30 cellular contexts compared by ENCODE assay signal in the genomic region with DNA sequence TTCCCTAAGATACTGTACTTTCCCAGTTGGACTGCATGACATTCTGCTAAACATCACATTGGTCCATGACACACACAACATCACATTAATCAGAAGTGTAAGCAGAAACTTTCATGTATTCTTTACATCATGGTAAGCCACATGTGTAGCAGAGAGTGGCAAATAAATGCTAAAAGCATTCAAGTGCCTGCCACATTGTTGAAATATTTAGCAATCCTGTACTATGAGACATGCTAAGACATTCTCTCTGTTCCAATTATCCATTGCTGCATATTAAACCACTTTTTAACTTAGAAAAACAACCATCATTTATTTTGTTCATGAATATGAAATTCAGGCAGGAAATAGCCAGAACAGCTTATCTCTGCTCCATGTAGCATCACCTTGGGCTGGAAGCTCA.
A peak's percentile ranks its signal among the peaks of the same experiment; 100 is the strongest.
DNase-seq lines count a peak whose midpoint lies in the region; ATAC-seq and TF ChIP-seq lines count a peak whose summit lies in the region.
"Had no signal": no experiment of that assay in that cellular context is flagged by ENCODE, and none has a peak within 500 bp of the region (broad histone marks: within the 10 kb centered on the region; RNA-seq: fewer than 3 reads in every experiment).

No MANE protein-coding gene starts in this region.

- no peak overlapping the region for H3K27ac ChIP-seq in IMR-90 (ENCODE audit: insufficient read depth, low read length)
- H3K27ac ChIP-seq in trophoblast cell (ENCODE audit: low read depth, low read length) = no peak overlapping the region
- H3K27ac ChIP-seq in right lobe of liver = no peak overlapping the region
- H3K27ac ChIP-seq: BLaER1 treated with 17β-estradiol and CSF1 and Interleukin-3, amounts not matched to agents 10 nM and 100 nM; epithelial cell of prostate; RWPE1; spleen; thoracic aorta; vagina had no signal

- H3K56ac ChIP-seq in IMR-90 (ENCODE audit: extremely low read depth, insufficient read depth, low read length) = no peak overlapping the region

- H3K9ac ChIP-seq in IMR-90 (ENCODE audit: low read depth, low read length) = no peak overlapping the region
- H3K9ac ChIP-seq in trophoblast cell (ENCODE audit: low read length) = peak overlapping the region; percentile 56
- H3K9ac ChIP-seq: BLaER1 treated with 17β-estradiol and CSF1 and Interleukin-3, amounts not matched to agents 10 nM and 100 nM had no signal

- intact Hi-C loops in IMR-90 (cut with micrococcal nuclease) (no loop called here), right lobe of liver (cut with DNase I) (no loop called here)

- DNase-seq in BJ (ENCODE audit: low read depth) (peak; percentile 7), IMR-90 (peak; percentile 28), fibroblast of gingiva (ENCODE audit: low read depth) (peak; percentile 12), trophoblast cell (peak in 1 of 2 donors; percentile 41), GM19238 (ENCODE audit: insufficient read length, low spot score) (no peak), right lobe of liver (no peak), SW480 (ENCODE audit: low spot score) (no peak), HuH-7.5 (ENCODE audit: low spot score) (no peak)
- DNase-seq: activated B cell treated with CpG ODN at 0.5 μM for 24 hours; activated CD4-positive, alpha-beta T cell treated with anti-CD3 and anti-CD28 coated beads, Interleukin-2, amount 50 U/mL, for 1 hour; activated effector memory CD4-positive, alpha-beta T cell treated with anti-CD3 and anti-CD28 coated beads, Interleukin-2, amount 50 U/mL, for 16 hours; activated T-cell treated with anti-CD3 and anti-CD28 coated beads, Interleukin-2, amount 50 U/mL, for 1 hour; aorta; caudate nucleus; cortex of kidney; effector memory CD4-positive, alpha-beta T cell; foreskin melanocyte; NCI-H146; NCI-H2107; NCI-H446 treated with DMSO at 0.1 percent for 48 hours; NCI-H82; spleen; stimulated activated CD8-positive, alpha-beta memory T cell treated with anti-CD3 and anti-CD28 coated beads, Interleukin-4, amount 100 ng/mL, for 48 hours had no signal

- CTCF ChIA-PET in BJ (lab: Yijun Ruan, JAX) = no interaction called here
- CTCF ChIA-PET in IMR-90 (lab: Yijun Ruan, JAX) = no interaction called here

- H3K9me3 ChIP-seq in IMR-90 (ENCODE audit: control insufficient read depth, insufficient read depth, low read length) (0 out of 2 replicates have a peak, but pooled peaks cover 1% of the 10 kb centered on the region), trophoblast cell (ENCODE audit: insufficient read depth, low read depth, low read length) (no peaks in the 10 kb centered on the region), right lobe of liver (no peaks in the 10 kb centered on the region)
- H3K9me3 ChIP-seq: thoracic aorta, vagina had no signal

- TF ChIP-seq CTCF in BJ (IDR thresholded peaks at IDR 0.05; ENCODE audit: insufficient read depth, low read depth, low read length) (no peak), IMR-90 (conservative IDR thresholded peaks at IDR 0.05; ENCODE audit: low read depth, low read length) (no peak), right lobe of liver (IDR thresholded peaks at IDR 0.05) (no peak)

- H2BK20ac ChIP-seq in IMR-90 (ENCODE audit: low read depth, low read length) = no peak overlapping the region

- H3K23ac ChIP-seq in IMR-90 (ENCODE audit: low read depth, low read length) (no peak overlapping the region), trophoblast cell (ENCODE audit: low read length) (no peak overlapping the region)

- dilution Hi-C loops in IMR-90 (cut with HindIII; ENCODE audit: low sequenced_read_pairs, unreplicated experiment) = no loop called here

- TF ChIP-seq POLR2A in IMR-90 (IDR thresholded peaks at IDR 0.05; ENCODE audit: low read depth, low read length) (no peak), right lobe of liver (IDR thresholded peaks at IDR 0.05) (no peak)

- H4K8ac ChIP-seq in IMR-90 (ENCODE audit: low read depth in 2 of 2, low read length in 2 of 2) (no peak overlapping the region), trophoblast cell (ENCODE audit: low read depth, low read length) (no peak overlapping the region)

- H4K91ac ChIP-seq in IMR-90 (ENCODE audit: insufficient read depth, low read depth, low read length) (no peak overlapping the region), trophoblast cell (ENCODE audit: low read depth, low read length) (no peak overlapping the region)

- H3K14ac ChIP-seq in IMR-90 (replicated peaks; ENCODE audit: low read depth, low read length) = no peak overlapping the region
- H3K14ac ChIP-seq in trophoblast cell (ENCODE audit: low read length) = no peak overlapping the region

- in situ Hi-C loops in IMR-90 (cut with MboI; ENCODE audit: low sequenced_read_pairs) = no loop called here

- no peaks in the 10 kb centered on the region for H3K4me1 ChIP-seq in IMR-90 (ENCODE audit: control insufficient read depth, insufficient read depth, low read length)
- H3K4me1 ChIP-seq in trophoblast cell (ENCODE audit: control insufficient read depth in 1 of 2, insufficient read depth in 2 of 2, low read length in 2 of 2) = no peaks in the 10 kb centered on the region
- H3K4me1 ChIP-seq in right lobe of liver = no peaks in the 10 kb centered on the region
- H3K4me1 ChIP-seq: BLaER1 treated with 17β-estradiol and CSF1 and Interleukin-3, amounts not matched to agents 10 nM and 100 nM; spleen; vagina had no signal

- H2BK12ac ChIP-seq in trophoblast cell (ENCODE audit: low read length) = no peak overlapping the region

- H2BK5ac ChIP-seq in IMR-90 (ENCODE audit: low read depth, low read length, poor library complexity, severe bottlenecking) (no peak overlapping the region), trophoblast cell (ENCODE audit: low read depth, low read length, poor library complexity) (no peak overlapping the region)

- H3K4me2 ChIP-seq in IMR-90 (ENCODE audit: low read depth, low read length) = no peak overlapping the region
- H3K4me2 ChIP-seq in trophoblast cell (ENCODE audit: low read length) = no peak overlapping the region
- H3K4me2 ChIP-seq: BLaER1 treated with 17β-estradiol and CSF1 and Interleukin-3, amounts not matched to agents 10 nM and 100 nM; GM23338 had no signal

- H3K27me3 ChIP-seq in BJ (ENCODE audit: control insufficient read depth, insufficient read depth, low read length) (no peaks in the 10 kb centered on the region), IMR-90 (ENCODE audit: control insufficient read depth, insufficient read depth, low read length) (no peaks in the 10 kb centered on the region), trophoblast cell (ENCODE audit: insufficient read depth, low read length) (no peaks in the 10 kb centered on the region), right lobe of liver (no peaks in the 10 kb centered on the region)
- H3K27me3 ChIP-seq: BLaER1 treated with 17β-estradiol and CSF1 and Interleukin-3, amounts not matched to agents 10 nM and 100 nM; spleen; vagina had no signal

- H3K18ac ChIP-seq in IMR-90 (ENCODE audit: low read depth, low read length) (no peak overlapping the region), trophoblast cell (ENCODE audit: low read length) (no peak overlapping the region)

- no peaks in the 10 kb centered on the region for H3K79me2 ChIP-seq in trophoblast cell (ENCODE audit: control insufficient read depth, insufficient read depth, low read length, poor library complexity)

- H2AFZ ChIP-seq in IMR-90 (replicated peaks; ENCODE audit: low read length, poor library complexity) = no peak overlapping the region
- H2AFZ ChIP-seq in trophoblast cell (ENCODE audit: insufficient read depth, low read length, poor library complexity) = no peak overlapping the region
- H2AFZ ChIP-seq: GM23338 had no signal

- H3K36me3 ChIP-seq in BJ (ENCODE audit: control insufficient read depth, insufficient read depth, low read length) (no peaks in the 10 kb centered on the region), IMR-90 (ENCODE audit: control insufficient read depth, insufficient read depth, low read length) (no peaks in the 10 kb centered on the region), trophoblast cell (ENCODE audit: control insufficient read depth in 1 of 2, insufficient read depth in 2 of 2, low read length in 2 of 2) (no peaks in the 10 kb centered on the region), right lobe of liver (no peaks in the 10 kb centered on the region)
- H3K36me3 ChIP-seq: BLaER1 treated with 17β-estradiol and CSF1 and Interleukin-3, amounts not matched to agents 10 nM and 100 nM; spleen; thoracic aorta; vagina had no signal

- H4K5ac ChIP-seq in IMR-90 (ENCODE audit: low read depth, low read length) = no peak overlapping the region

- no peak overlapping the region for H4K12ac ChIP-seq in trophoblast cell (ENCODE audit: low read depth, low read length)

- ATAC-seq in IMR-90 (ENCODE audit: low read depth) (peak; percentile 46; the same call in 1 of the 2 replicates), right lobe of liver (no peak)
- ATAC-seq: GM23338 had no signal

- H3K79me1 ChIP-seq in IMR-90 (ENCODE audit: low read depth in 1 of 2, low read length in 2 of 2) = no peaks in the 10 kb centered on the region
- no peaks in the 10 kb centered on the region for H3K79me1 ChIP-seq in trophoblast cell (ENCODE audit: low read length)

- no peak overlapping the region for H2AK9ac ChIP-seq in IMR-90 (replicated peaks; ENCODE audit: low read depth, low read length, poor library complexity)

- no peaks in the 10 kb centered on the region for H4K20me1 ChIP-seq in IMR-90 (ENCODE audit: insufficient read depth, low read length)
- H4K20me1 ChIP-seq: BLaER1 treated with 17β-estradiol and CSF1 and Interleukin-3, amounts not matched to agents 10 nM and 100 nM had no signal

- POLR2A ChIA-PET in BJ (lab: Charles Lee) (interaction anchor here (0.7 kb wide), 1 partner anchor 48 kb away, joined by 4 read pairs; no protein-coding TSS in a partner anchor), IMR-90 (lab: Charles Lee; ENCODE audit: unreplicated experiment) (no interaction called here)

- TF ChIP-seq RAD21 in IMR-90 (IDR thresholded peaks at IDR 0.05; ENCODE audit: low read length) = no peak

- H2BK120ac ChIP-seq in IMR-90 (ENCODE audit: low read depth, low read length) (no peak overlapping the region), trophoblast cell (ENCODE audit: insufficient read depth, low read length, poor library complexity) (no peak overlapping the region)

- no peaks in the 10 kb centered on the region for H3K9me1 ChIP-seq in IMR-90 (ENCODE audit: insufficient read depth, low read length)

- no peak overlapping the region for H2BK15ac ChIP-seq in IMR-90 (ENCODE audit: low read depth, low read length)

- H3K4me3 ChIP-seq in BJ (ENCODE audit: low read depth, low read length) = no peak overlapping the region
- H3K4me3 ChIP-seq in IMR-90 (ENCODE audit: insufficient read depth, low read depth, low read length) = no peak overlapping the region
- no peak overlapping the region for H3K4me3 ChIP-seq in trophoblast cell (ENCODE audit: low read depth, low read length)
- no peak overlapping the region for H3K4me3 ChIP-seq in right lobe of liver
- H3K4me3 ChIP-seq: BLaER1 treated with 17β-estradiol and CSF1 and Interleukin-3, amounts not matched to agents 10 nM and 100 nM; GM23338; lung; spleen; thoracic aorta; vagina had no signal

- H3K4ac ChIP-seq in IMR-90 (ENCODE audit: low read depth, low read length) (no peak overlapping the region), trophoblast cell (ENCODE audit: low read depth, low read length) (no peak overlapping the region)

- BruUV-seq in IMR-90 (replicated peaks; lab: Mats Ljungman, UMichigan) = no TSS peak

- H2AK5ac ChIP-seq in IMR-90 (ENCODE audit: low read depth, low read length) = no peak overlapping the region
- no peak overlapping the region for H2AK5ac ChIP-seq in trophoblast cell (ENCODE audit: low read length)

TF ChIP-seq in IMR-90, 13 proteins besides CTCF, POLR2A, EP300 and RAD21 (continues in another document):
- TF ChIP-seq NFE2L2 (IDR thresholded peaks at IDR 0.05; ENCODE audit: low read depth, low read length) = no peak

Comparison
In these comparisons a context has a peak if more than half of its experiments do, and no peak if none do; other contexts are left out.
1. DNase-seq: peak in BJ (single experiment), IMR-90 (single experiment) and fibroblast of gingiva (single experiment); none in GM19238 (single experiment), right lobe of liver (0 of 3), SW480 (single experiment) and HuH-7.5 (single experiment).